In the genomic region with DNA sequence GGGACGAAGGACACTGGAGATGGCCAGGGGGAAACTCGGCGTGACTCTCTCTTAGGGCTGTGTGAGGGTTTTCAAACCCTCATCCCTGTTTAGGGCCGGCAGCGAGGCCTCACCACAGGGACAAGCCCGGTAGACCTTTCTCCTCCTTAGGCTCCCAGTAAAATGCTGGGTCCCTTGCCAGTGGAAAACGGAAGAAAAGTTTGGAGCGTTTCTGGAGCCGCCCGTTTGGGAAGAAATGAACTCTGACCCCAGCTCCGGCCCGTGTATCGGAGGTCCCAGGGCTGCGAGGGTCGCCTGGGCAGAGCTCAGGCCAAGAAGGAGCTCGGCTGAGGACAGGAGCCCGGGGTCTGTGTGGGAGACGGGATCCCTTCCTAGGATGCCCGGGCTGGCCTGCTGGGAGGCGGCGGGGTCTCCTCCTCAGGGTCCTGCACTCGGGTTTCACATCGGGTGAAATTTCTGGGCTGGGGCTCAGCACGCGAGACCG, we compare ENCODE assay signal across 9 cellular contexts. TPM values are rescaled to one million over a fixed set of nuclear protein-coding genes. Genes with fewer than 3 reads are reported as not detected.
DNase-seq lines count a peak whose midpoint lies in the region; ATAC-seq and TF ChIP-seq lines count a peak whose summit lies in the region.
"Had no signal": no experiment of that assay in that cellular context is flagged by ENCODE, and none has a peak within 500 bp of the region (broad histone marks: within the 10 kb centered on the region; RNA-seq: fewer than 3 reads in every experiment).

No MANE protein-coding gene starts in this region.

- ATAC-seq in HCT116 (peak; percentile 6), heart right ventricle (peak; percentile 14 to 36 (median 30)), GM21360 (IDR thresholded peaks at IDR 0.05; ENCODE audit: unreplicated experiment) (no peak)

- no peaks in the 10 kb centered on the region for H4K20me1 ChIP-seq in HCT116 (ENCODE audit: insufficient read depth)

- peaks cover 10 to 54% of the 10 kb centered on the region in 2 experiments; a peak in 3 of 4 replicates for H3K4me1 ChIP-seq in HCT116 (ENCODE audit: control insufficient read depth in 1 of 2, insufficient read depth in 2 of 2, low read length in 2 of 2)
- peaks cover 0 to 26% (median 23%) of the 10 kb centered on the region in 9 donors for H3K4me1 ChIP-seq in heart right ventricle
- H3K4me1 ChIP-seq in sigmoid colon, result peaks cover 0 to 27% (median 16%) of the 10 kb centered on the region in 4 donors

- WGBS in heart right ventricle, 2 donors, result 1% methylated on average over 26 of the region's 26 CpGs
- 0 to 1% methylated on average over 26 of the region's 26 CpGs for WGBS in sigmoid colon, 2 donors

- H3K4me2 ChIP-seq in HCT116 (ENCODE audit: low read length), result peak overlapping the region; percentile 99

- peak overlapping the region; percentile 80 for H3K9ac ChIP-seq in HCT116 (ENCODE audit: low read length)

- H3K27me3 ChIP-seq in AG04450 (ENCODE audit: control insufficient read depth, insufficient read depth, low read length), result no peaks in the 10 kb centered on the region
- no peaks in the 10 kb centered on the region for H3K27me3 ChIP-seq in HCT116 (ENCODE audit: insufficient read depth, low read length)
- peaks cover 0 to 7% (median 0%) of the 10 kb centered on the region in 7 donors for H3K27me3 ChIP-seq in heart right ventricle
- peaks cover 0 to 31% (median 6%) of the 10 kb centered on the region in 3 donors for H3K27me3 ChIP-seq in sigmoid colon

- no peak for TF ChIP-seq RAD21 in HCT116 (IDR thresholded peaks at IDR 0.05; ENCODE audit: low read depth)

- no peak for DNase-seq in AG04450 (ENCODE audit: low read depth, low spot score)
- DNase-seq in HCT116 (ENCODE audit: low read depth, low spot score), result no peak
- peak; percentile 40 for DNase-seq in activated CD4-positive, CD25-positive, alpha-beta regulatory T cell treated with anti-CD3 and anti-CD28 coated beads, Interleukin-2, amount 50 U/mL, for 72 hours
- DNase-seq in heart right ventricle, result no peak
- no peak for DNase-seq in sigmoid colon
- no peak for DNase-seq in Kasumi-1 (lab: John Stamatoyannopoulos, UW)
- DNase-seq in NK-92 (lab: John Stamatoyannopoulos, UW; ENCODE audit: unreplicated experiment), result no peak

- H3K4me3 ChIP-seq in AG04450 (ENCODE audit: low read depth, low read length) (peak overlapping the region; percentile 68), HCT116 (replicated peaks in 1 of 2; ENCODE audit: low read depth in 1 of 2, low read length in 2 of 2) (peak overlapping the region; percentile 67 to 78), heart right ventricle (peak overlapping the region; percentile 56 to 87 (median 74)), sigmoid colon (peak overlapping the region; percentile 52 to 92 (median 78))

- no TSS peak for BruUV-seq in HCT116 (replicated peaks; lab: Mats Ljungman, UMichigan)

- H3K9me2 ChIP-seq in HCT116 (ENCODE audit: insufficient read depth), result no peaks in the 10 kb centered on the region

- peak overlapping the region; percentile 31 for H3K27ac ChIP-seq in AG04450 (ENCODE audit: low read depth, low read length)
- peak overlapping the region; percentile 91 for H3K27ac ChIP-seq in HCT116 (ENCODE audit: low read depth, low read length)
- H3K27ac ChIP-seq in heart right ventricle, result peak overlapping the region; percentile 76 to 94 (median 91)
- H3K27ac ChIP-seq in sigmoid colon, result peak overlapping the region; percentile 78 to 87 (median 86)

- H3K36me3 ChIP-seq in HCT116 (ENCODE audit: control insufficient read depth in 1 of 2, insufficient read depth in 2 of 2, low read length in 2 of 2) (no peaks in the 10 kb centered on the region), heart right ventricle (no peaks in the 10 kb centered on the region), sigmoid colon (no peaks in the 10 kb centered on the region)

- no peak overlapping the region for H2AFZ ChIP-seq in HCT116 (ENCODE audit: low read depth, low read length, poor library complexity, severe bottlenecking)

- TF ChIP-seq EP300 in sigmoid colon (IDR thresholded peaks at IDR 0.05), result no peak

- intact Hi-C loops in HCT116 (cut with micrococcal nuclease) (loop anchor here (1.0 kb wide), 1 partner anchor 8 kb away; no protein-coding TSS in a partner anchor), heart right ventricle (cut with DNase I) (loop anchor here in 3 of 10 donors (10.0 kb wide), 3 partner anchors 107 to 347 kb away; a partner anchor contains a TSS), sigmoid colon (cut with DNase I) (loop anchor here (10.0 kb wide), 2 partner anchors 243 to 383 kb away; a partner anchor contains a TSS)

- CTCF ChIA-PET in AG04450 (lab: Charles Lee), result interaction anchor here (1.1 kb wide), 1 partner anchor 27 kb away, joined by 5 read pairs; no protein-coding TSS in a partner anchor
- CTCF ChIA-PET in HCT116 (lab: Charles Lee), result interaction anchor here (1.3 to 2.5 kb wide), 8 partner anchors 8 to 126 kb away, joined by 3 to 11 read pairs (median 6); a partner anchor contains a TSS

- TF ChIP-seq POLR2A in HCT116 (IDR thresholded peaks at IDR 0.05; ENCODE audit: borderline replicate concordance, extremely low read depth, insufficient read depth, insufficient read length), result no peak
- no peak for TF ChIP-seq POLR2A in sigmoid colon (IDR thresholded peaks at IDR 0.05)

- H3K9me3 ChIP-seq in AG04450 (ENCODE audit: control insufficient read depth, insufficient read depth, low read length) (no peaks in the 10 kb centered on the region; the same call in 1 of the 2 replicates), HCT116 (ENCODE audit: control insufficient read depth in 1 of 2, insufficient read depth in 1 of 2, low read depth in 1 of 2, low read length in 2 of 2) (no peaks in the 10 kb centered on the region), heart right ventricle (peaks cover 0 to 11% (median 0%) of the 10 kb centered on the region in 11 donors), sigmoid colon (no peaks in the 10 kb centered on the region)

- RAD21 ChIA-PET in HCT116 (lab: Charles Lee; ENCODE audit: low non-redundant PET in 1 of 2, low total read pairs in 2 of 2, uncharacterized antibody in 2 of 2, unreplicated experiment in 2 of 2), result interaction anchor here (0.6 to 1.3 kb wide), 4 partner anchors 8 to 28 kb away, joined by 3 to 5 read pairs (median 4); no protein-coding TSS in a partner anchor

- H3K79me2 ChIP-seq in HCT116 (ENCODE audit: insufficient read depth, low read length), result no peaks in the 10 kb centered on the region

- no peak for TF ChIP-seq CTCF in AG04450 (IDR thresholded peaks at IDR 0.05; ENCODE audit: low read depth, low read length)
- TF ChIP-seq CTCF in HCT116 (IDR thresholded peaks at IDR 0.05 in 2 of 3, conservative IDR thresholded peaks at IDR 0.05 in 1 of 3; ENCODE audit: borderline replicate concordance in 1 of 3, insufficient read depth in 1 of 3, low read depth in 2 of 3, low read length in 2 of 3), result no peak
- no peak for TF ChIP-seq CTCF in heart right ventricle (IDR thresholded peaks at IDR 0.05)
- TF ChIP-seq CTCF in sigmoid colon (IDR thresholded peaks at IDR 0.05), result no peak

- POLR2A ChIA-PET in AG04450 (lab: Yijun Ruan, JAX) (interaction anchor here (0.8 to 1.0 kb wide), 2 partner anchors 29 to 136 kb away, joined by 3 to 5 read pairs; no protein-coding TSS in a partner anchor), HCT116 (lab: Charles Lee) (interaction anchor here (0.8 to 3.1 kb wide), 7 partner anchors 8 to 30 kb away, joined by 3 to 20 read pairs (median 7); a partner anchor contains a TSS)

TF ChIP-seq in HCT116, 20 proteins besides CTCF, POLR2A, EP300 and RAD21:
- TF ChIP-seq EZH2phosphoT487 (IDR thresholded peaks at IDR 0.05; ENCODE audit: borderline replicate concordance) (no peak), CBX3 (IDR thresholded peaks at IDR 0.05; ENCODE audit: low read depth) (no peak), SIN3A (IDR thresholded peaks at IDR 0.05; ENCODE audit: low read depth) (no peak), JUND (IDR thresholded peaks at IDR 0.05) (no peak)
- TF ChIP-seq, protein P1, sequence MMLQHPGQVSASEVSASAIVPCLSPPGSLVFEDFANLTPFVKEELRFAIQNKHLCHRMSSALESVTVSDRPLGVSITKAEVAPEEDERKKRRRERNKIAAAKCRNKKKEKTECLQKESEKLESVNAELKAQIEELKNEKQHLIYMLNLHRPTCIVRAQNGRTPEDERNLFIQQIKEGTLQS (IDR thresholded peaks at IDR 0.05), result no peak
- TF ChIP-seq, protein P2, sequence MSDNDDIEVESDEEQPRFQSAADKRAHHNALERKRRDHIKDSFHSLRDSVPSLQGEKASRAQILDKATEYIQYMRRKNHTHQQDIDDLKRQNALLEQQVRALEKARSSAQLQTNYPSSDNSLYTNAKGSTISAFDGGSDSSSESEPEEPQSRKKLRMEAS (IDR thresholded peaks at IDR 0.05), result no peak

RNA-seq across cellular contexts. Expression of a gene that starts 23.2 kb away (rescaled TPM):
- polyA plus RNA-seq in AG04450 (2011; rRNA removed) (0.47 and 1.2 TPM in 2 replicates), heart right ventricle (10 to 100 TPM in 1 of 2 donors, 1 to 10 TPM in 1; 6.9 to 10.1 TPM), sigmoid colon (10 to 100 TPM in 1 of 3 donors, 1 to 10 TPM in 2; 7.2 to 11.3 (median 7.2) TPM)
- 1.1 TPM in 2 replicates for polyA minus RNA-seq in AG04450 (2011; rRNA and poly(A)+ RNA removed)
- total RNA-seq in HCT116 (2021; ENCODE audit: unreplicated experiment) (11.0 TPM), heart right ventricle (1 to 10 TPM; 5.9 to 9.2 (median 7.7) TPM), sigmoid colon (10 to 100 TPM in 1 of 4 donors, 1 to 10 TPM in 3; 2.6 to 10.5 (median 5.0) TPM)
- 9.4 and 10.3 TPM in 2 replicates for polyA plus RNA-seq in HCT116 (2012)

RNA-seq across cellular contexts. Expression of a gene that starts 29.9 kb away (rescaled TPM):
- polyA plus RNA-seq in AG04450 (2011; rRNA removed) (0.20 and 0.29 TPM in 2 replicates), heart right ventricle (not detected), sigmoid colon (not detected)
- 0.56 and 0.64 TPM in 2 replicates for polyA minus RNA-seq in AG04450 (2011; rRNA and poly(A)+ RNA removed)
- total RNA-seq in HCT116 (2021; ENCODE audit: unreplicated experiment) (not detected), heart right ventricle (not detected), sigmoid colon (not detected)
- polyA plus RNA-seq in HCT116 (2012), result 0.07 TPM in 1 of 2 replicates, not detected in the other

RNA-seq across cellular contexts. Expression of a gene that starts 45.7 kb away (rescaled TPM):
- polyA plus RNA-seq in AG04450 (2011; rRNA removed) (3.6 and 5.5 TPM in 2 replicates), heart right ventricle (10 to 100 TPM; 13.8 to 26.9 TPM), sigmoid colon (10 to 100 TPM in 2 of 3 donors, 1 to 10 TPM in 1; 6.6 to 12.6 (median 10.9) TPM)
- polyA minus RNA-seq in AG04450 (2011; rRNA and poly(A)+ RNA removed), result 3.0 and 4.2 TPM in 2 replicates
- total RNA-seq in HCT116 (2021; ENCODE audit: unreplicated experiment) (17.0 TPM), heart right ventricle (1 to 10 TPM; 5.8 to 9.0 (median 7.6) TPM), sigmoid colon (10 to 100 TPM; 15.8 to 17.5 (median 16.7) TPM)
- 14.3 and 14.9 TPM in 2 replicates for polyA plus RNA-seq in HCT116 (2012)

RNA-seq across cellular contexts. Expression of a gene that starts 59.0 kb away (rescaled TPM):
- polyA plus RNA-seq in AG04450 (2011; rRNA removed), result not detected in 2 replicates
- polyA minus RNA-seq in AG04450 (2011; rRNA and poly(A)+ RNA removed), result not detected in 2 replicates
- 0.76 TPM for total RNA-seq in HCT116 (2021; ENCODE audit: unreplicated experiment)
- polyA plus RNA-seq in HCT116 (2012), result 0.08 and 0.10 TPM in 2 replicates
- total RNA-seq in heart right ventricle, result not detected
- under 1 TPM; 0.01 to 0.07 TPM for polyA plus RNA-seq in heart right ventricle
- not detected for total RNA-seq in sigmoid colon
- not detected for polyA plus RNA-seq in sigmoid colon
- total RNA-seq: pulmonary artery endothelial cell had no signal

Comparison
In these comparisons a context has a peak if more than half of its experiments do, and no peak if none do; other contexts are left out.
1. H3K27ac ChIP-seq: peak in every context shown above with its lines; median percentile 91 in HCT116; 91 in heart right ventricle; 86 in sigmoid colon; 31 in AG04450.